10 cellular contexts compared by ENCODE assay signal in genomic region chr11:120212926-120213325, GRCh38. TPM values are rescaled to one million over a fixed set of nuclear protein-coding genes. Genes with fewer than 3 reads are reported as not detected.
A peak's percentile ranks its signal among the peaks of the same experiment; 100 is the strongest.
DNase-seq lines count a peak whose midpoint lies in the region; ATAC-seq and TF ChIP-seq lines count a peak whose summit lies in the region.
"Had no signal": no experiment of that assay in that cellular context is flagged by ENCODE, and none has a peak within 500 bp of the region (broad histone marks: within the 10 kb centered on the region; RNA-seq: fewer than 3 reads in every experiment).

No MANE protein-coding gene starts in this region.

- TF ChIP-seq EP300 in esophagus muscularis mucosa (IDR thresholded peaks at IDR 0.05), result no peak

- H3K27me3 ChIP-seq in esophagus muscularis mucosa, result no peaks in the 10 kb centered on the region

- peak overlapping the region; percentile 80 to 84 (median 80) for H3K27ac ChIP-seq in esophagus muscularis mucosa (replicated peaks in 1 of 4)

- 83% methylated on average over 1 of the region's 2 CpGs for WGBS in esophagus muscularis mucosa

- H3K36me3 ChIP-seq in esophagus muscularis mucosa, result peaks cover 0 to 5% (median 2%) of the 10 kb centered on the region in 4 donors

- H3K27me3 Mint-ChIP-seq in nephron progenitor cell (ENCODE audit: low read depth, poor library complexity), result peaks cover 70% of the 10 kb centered on the region
- peaks cover 49% of the 10 kb centered on the region for H3K27me3 Mint-ChIP-seq in activated T-helper 2 cell treated with anti-CD3 and anti-CD28 coated beads, Interferon-gamma antibody, Interleukin-2, Interleukin-4, amounts not matched to agents 10 μg/mL and 5 μg/mL and 100 μg/mL, durations not matched to agents 14 hours and 24 hours and 36 hours (ENCODE audit: low read depth)

- H3K4me3 Mint-ChIP-seq in nephron progenitor cell, result peak overlapping the region; percentile 92
- H3K4me3 Mint-ChIP-seq in activated T-helper 2 cell treated with anti-CD3 and anti-CD28 coated beads, Interferon-gamma antibody, Interleukin-2, Interleukin-4, amounts not matched to agents 10 μg/mL and 5 μg/mL and 100 μg/mL, durations not matched to agents 14 hours and 24 hours and 36 hours (ENCODE audit: low read depth), result no peak overlapping the region

- POLR2A ChIA-PET in AG04449 (lab: Yijun Ruan, JAX), result no interaction called here

- peaks cover 45 to 88% (median 84%) of the 10 kb centered on the region in 4 donors for H3K4me1 ChIP-seq in esophagus muscularis mucosa

- H3K36me3 Mint-ChIP-seq in nephron progenitor cell (ENCODE audit: low read depth), result peaks cover 6% of the 10 kb centered on the region
- no peaks in the 10 kb centered on the region for H3K36me3 Mint-ChIP-seq in activated T-helper 2 cell treated with anti-CD3 and anti-CD28 coated beads, Interferon-gamma antibody, Interleukin-2, Interleukin-4, amounts not matched to agents 10 μg/mL and 5 μg/mL and 100 μg/mL, durations not matched to agents 14 hours and 24 hours and 36 hours (ENCODE audit: low read depth)

- H3K9me3 Mint-ChIP-seq in nephron progenitor cell, result no peaks in the 10 kb centered on the region
- H3K9me3 Mint-ChIP-seq in activated T-helper 2 cell treated with anti-CD3 and anti-CD28 coated beads, Interferon-gamma antibody, Interleukin-2, Interleukin-4, amounts not matched to agents 10 μg/mL and 5 μg/mL and 100 μg/mL, durations not matched to agents 14 hours and 24 hours and 36 hours, result no peaks in the 10 kb centered on the region

- H3K4me1 Mint-ChIP-seq in nephron progenitor cell, result peaks cover 81% of the 10 kb centered on the region
- H3K4me1 Mint-ChIP-seq in activated T-helper 2 cell treated with anti-CD3 and anti-CD28 coated beads, Interferon-gamma antibody, Interleukin-2, Interleukin-4, amounts not matched to agents 10 μg/mL and 5 μg/mL and 100 μg/mL, durations not matched to agents 14 hours and 24 hours and 36 hours (ENCODE audit: low read depth), result peaks cover 8% of the 10 kb centered on the region

- no peak for TF ChIP-seq POLR2A in esophagus muscularis mucosa (IDR thresholded peaks at IDR 0.05; ENCODE audit: low read depth)

- intact Hi-C loops in esophagus muscularis mucosa (cut with DNase I), result loop anchor here (5.0 kb wide), 1 partner anchor 36 kb away; no protein-coding TSS in a partner anchor
- intact Hi-C loops in activated T-helper 2 cell treated with anti-CD3 and anti-CD28 coated beads, Interferon-gamma antibody, Interleukin-2, Interleukin-4, amounts not matched to agents 10 μg/mL and 5 μg/mL and 100 μg/mL, durations not matched to agents 14 hours and 24 hours and 36 hours (cut with micrococcal nuclease), result no loop called here

- CTCF ChIA-PET in AG04449 (lab: Yijun Ruan, JAX), result interaction anchor here (0.7 to 45.4 kb wide), 13 partner anchors 10 to 368 kb away, joined by 3 to 1135 read pairs (median 4); no protein-coding TSS in a partner anchor

- no peak overlapping the region for H3K27ac Mint-ChIP-seq in nephron progenitor cell
- no peak overlapping the region for H3K27ac Mint-ChIP-seq in activated T-helper 2 cell treated with anti-CD3 and anti-CD28 coated beads, Interferon-gamma antibody, Interleukin-2, Interleukin-4, amounts not matched to agents 10 μg/mL and 5 μg/mL and 100 μg/mL, durations not matched to agents 14 hours and 24 hours and 36 hours

- DNase-seq in AG04449 (ENCODE audit: low read depth, low spot score) (no peak), M059J (ENCODE audit: low read depth) (peak; percentile 70), esophagus muscularis mucosa (ENCODE audit: extremely low spot score) (no peak), nephron progenitor cell (no peak), SKM-1 treated with dmso at 0.1 percent for 144 hours (lab: John Stamatoyannopoulos, UW; ENCODE audit: unreplicated experiment) (no peak), T-helper 1 cell (no peak)
- DNase-seq in activated T-helper 2 cell treated with anti-CD3 and anti-CD28 coated beads, Interferon-gamma antibody, Interleukin-2, Interleukin-4, amounts not matched to agents 10 μg/mL and 5 μg/mL and 100 μg/mL, durations not matched to agents 14 hours and 24 hours and 36 hours (ENCODE audit: low spot score), result no peak
- DNase-seq: activated gamma-delta T cell treated with Interleukin-2 at 50 U/mL for 16 hours had no signal

- no peak for ATAC-seq in HG03460 (IDR thresholded peaks at IDR 0.05; ENCODE audit: unreplicated experiment)

- no peak for TF ChIP-seq CTCF in AG04449 (IDR thresholded peaks at IDR 0.05; ENCODE audit: insufficient read depth, low read length, missing control alignments)
- TF ChIP-seq CTCF in esophagus muscularis mucosa (IDR thresholded peaks at IDR 0.05), result no peak
- TF ChIP-seq CTCF in nephron progenitor cell (IDR thresholded peaks at IDR 0.05), result no peak

- H3K4me3 ChIP-seq in AG04449 (ENCODE audit: low read depth, low read length), result peak overlapping the region; percentile 74
- peak overlapping the region; percentile 71 to 91 (median 76) for H3K4me3 ChIP-seq in esophagus muscularis mucosa

- no peaks in the 10 kb centered on the region for H3K9me3 ChIP-seq in esophagus muscularis mucosa

RNA-seq across cellular contexts. Expression of gene OAF, which starts 2.1 kb away (rescaled TPM):
- total RNA-seq in M059J (2014; rRNA removed; shearing (Covaris generic)), result 65.0 and 105 TPM in 2 replicates
- 10 to 100 TPM; 30.7 to 66.1 (median 58.1) TPM for total RNA-seq in esophagus muscularis mucosa
- total RNA-seq in activated T-helper 2 cell treated with anti-CD3 and anti-CD28 coated beads, Interferon-gamma antibody, Interleukin-2, Interleukin-4, amounts not matched to agents 10 μg/mL and 5 μg/mL and 100 μg/mL, durations not matched to agents 14 hours and 24 hours and 36 hours, result 2.8 and 2.9 TPM in 2 replicates

RNA-seq across cellular contexts. Expression of gene POU2F3, which starts 27.0 kb away (rescaled TPM):
- total RNA-seq in M059J (2014; rRNA removed; shearing (Covaris generic)), result 0.02 TPM in 1 of 2 replicates, not detected in the other
- total RNA-seq in esophagus muscularis mucosa, result not detected
- not detected in 2 replicates for total RNA-seq in activated T-helper 2 cell treated with anti-CD3 and anti-CD28 coated beads, Interferon-gamma antibody, Interleukin-2, Interleukin-4, amounts not matched to agents 10 μg/mL and 5 μg/mL and 100 μg/mL, durations not matched to agents 14 hours and 24 hours and 36 hours
- total RNA-seq: mononuclear cell had no signal
